ENCODE assay signal across 16 cellular contexts in genomic region chr14:74976264-74977113, GRCh38.
"Had no signal": no experiment of that assay in that cellular context is flagged by ENCODE, and none has a peak within 500 bp of the region (broad histone marks: within the 10 kb centered on the region; RNA-seq: fewer than 3 reads in every experiment).

No MANE protein-coding gene starts in this region.

- H3K4me3 ChIP-seq: body of pancreas, pancreas, sigmoid colon, spleen had no signal

- H3K36me3 Mint-ChIP-seq: activated naive CD4-positive, alpha-beta T cell treated with anti-CD3 and anti-CD28 coated beads, Interleukin-2, amount 50 U/mL, for 72 hours; immature natural killer cell had no signal

- H3K27ac Mint-ChIP-seq: activated T-cell treated with anti-CD3 and anti-CD28 coated beads, Interleukin-2, amount 50 U/mL, for 24 hours; immature natural killer cell had no signal

- H3K27ac ChIP-seq: body of pancreas, foreskin keratinocyte, pancreas, sigmoid colon, spleen had no signal

- H3K27me3 Mint-ChIP-seq: activated T-cell treated with anti-CD3 and anti-CD28 coated beads, Interleukin-2, amount 50 U/mL, for 24 hours had no signal

- H3K36me3 ChIP-seq: pancreas, sigmoid colon, spleen had no signal

- ATAC-seq: activated CD4-positive, CD25-positive, alpha-beta regulatory T cell treated with anti-CD3 and anti-CD28 coated beads, Interleukin-2, amount 50 U/mL, for 24 hours; activated naive CD4-positive, alpha-beta T cell treated with anti-CD3 and anti-CD28 coated beads, Interleukin-2, amount 50 U/mL, for 72 hours; body of pancreas; foreskin keratinocyte; left cardiac atrium had no signal

- FAIRE-seq: pancreas had no signal

- H3K9me3 ChIP-seq: body of pancreas, pancreas, sigmoid colon, spleen had no signal

- H3K9me3 Mint-ChIP-seq: activated naive CD4-positive, alpha-beta T cell treated with anti-CD3 and anti-CD28 coated beads, Interleukin-2, amount 50 U/mL, for 72 hours; activated T-cell treated with anti-CD3 and anti-CD28 coated beads, Interleukin-2, amount 50 U/mL, for 24 hours; immature natural killer cell; neural crest cell had no signal

- H3K4me3 Mint-ChIP-seq: activated T-cell treated with anti-CD3 and anti-CD28 coated beads, Interleukin-2, amount 50 U/mL, for 24 hours; immature natural killer cell; neural crest cell had no signal

- H3K4me1 ChIP-seq: body of pancreas, pancreas had no signal

- DNase-seq: activated CD4-positive, alpha-beta T cell treated with anti-CD3 and anti-CD28 coated beads, Interleukin-2, amount 50 U/mL, for 1 hour; activated gamma-delta T cell; activated T-cell treated with anti-CD3 and anti-CD28 coated beads, Interleukin-2, amount 50 U/mL, for 24 hours; amygdala; body of pancreas; effector memory CD4-positive, alpha-beta T cell; foreskin keratinocyte; immature natural killer cell; left cardiac atrium; midbrain; sigmoid colon; spleen had no signal

- H3K27me3 ChIP-seq: body of pancreas, foreskin keratinocyte, pancreas, sigmoid colon, spleen had no signal
